Comparison of ENCODE assay signal across 1 cellular context in genomic region chr12:16828891-16829290, GRCh38.
TF ChIP-seq lines count a peak whose summit lies in the region.

No MANE protein-coding gene starts in this region.

TF ChIP-seq in GM23338, 12 proteins besides CTCF, POLR2A, EP300 and RAD21 (continued from another document):
- TF ChIP-seq ZNF462 (CRISPR knock-in tag; IDR thresholded peaks at IDR 0.05) (no peak), CREB1 (CRISPR knock-in tag; IDR thresholded peaks at IDR 0.05; ENCODE audit: low read depth) (no peak)
